Comparison of ENCODE assay signal across 8 cellular contexts in the genomic region with DNA sequence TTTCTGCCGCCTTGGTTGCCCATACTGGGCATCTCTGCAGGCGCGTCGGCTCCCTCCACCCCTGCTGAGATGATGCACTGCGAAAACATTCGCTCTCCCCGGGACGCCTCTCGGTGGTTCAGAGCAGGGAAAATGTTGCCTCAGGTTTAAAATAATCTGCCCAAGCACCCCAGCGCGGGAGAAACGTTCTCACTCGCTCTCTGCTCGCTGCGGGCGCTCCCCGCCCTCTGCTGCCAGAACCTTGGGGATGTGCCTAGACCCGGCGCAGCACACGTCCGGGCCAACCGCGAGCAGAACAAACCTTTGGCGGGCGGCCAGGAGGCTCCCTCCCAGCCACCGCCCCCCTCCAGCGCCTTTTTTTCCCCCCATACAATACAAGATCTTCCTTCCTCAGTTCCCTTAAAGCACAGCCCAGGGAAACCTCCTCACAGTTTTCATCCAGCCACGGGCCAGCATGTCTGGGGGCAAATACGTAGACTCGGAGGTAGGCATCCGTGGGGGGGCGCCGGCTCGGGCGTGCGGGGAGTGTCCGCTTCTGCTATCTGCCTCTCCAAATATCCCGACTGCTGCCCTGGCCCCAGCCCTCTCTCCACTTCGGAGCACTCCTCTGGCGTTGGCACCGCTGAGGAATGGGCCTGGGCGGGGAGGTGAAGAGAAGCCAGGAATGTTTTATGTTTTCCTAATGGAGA. TPM values are rescaled to one million over a fixed set of nuclear protein-coding genes. Genes with fewer than 3 reads are reported as not detected.
DNase-seq lines count a peak whose midpoint lies in the region; ATAC-seq, FAIRE-seq and TF ChIP-seq lines count a peak whose summit lies in the region.

A gene with protein sequence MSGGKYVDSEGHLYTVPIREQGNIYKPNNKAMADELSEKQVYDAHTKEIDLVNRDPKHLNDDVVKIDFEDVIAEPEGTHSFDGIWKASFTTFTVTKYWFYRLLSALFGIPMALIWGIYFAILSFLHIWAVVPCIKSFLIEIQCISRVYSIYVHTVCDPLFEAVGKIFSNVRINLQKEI (plus strand): TSS at position 428 of the 689 bp plus-strand sequence. CDS start 27 bp downstream, at position 455.

- DNase-seq in GM04503 (ENCODE audit: low read depth) (peak; percentile 88), HUDEP-2 (lab: John Stamatoyannopoulos, UW; ENCODE audit: unreplicated experiment in 76 of 76) (peak in 55 of 76 experiments; percentile 3 to 67 (median 31)), dorsolateral prefrontal cortex (peak in 8 of 10 donors; percentile 29 to 71 (median 38)), left kidney (ENCODE audit: low read depth, low spot score) (peak; percentile 68), GM12891 (ENCODE audit: insufficient read length, low spot score) (no peak)
- DNase-seq in stimulated activated CD4-positive, alpha-beta T cell treated with anti-CD3 and anti-CD28 coated beads, Interleukin-15, amount 100 ng/mL, for 24 hours = peak; percentile 54

- peak within 1 kb of the TSS in 44 of 59 donors; percentile 2 to 86 (median 66) for H3K27ac ChIP-seq in dorsolateral prefrontal cortex

- H3K27me3 ChIP-seq in dorsolateral prefrontal cortex = peaks cover 0 to 43% (median 10%) of the 10 kb centered on the region in 45 donors

- H3K4me3 ChIP-seq in dorsolateral prefrontal cortex = peak within 1 kb of the TSS; percentile 48 to 80 (median 67)

- peak; percentile 5 to 17 for ATAC-seq in activated CD4-positive, CD25-positive, alpha-beta regulatory T cell treated with anti-CD3 and anti-CD28 coated beads, Interleukin-2, amount 50 U/mL, for 24 hours
- no peak for ATAC-seq in GM21619 (IDR thresholded peaks at IDR 0.05; ENCODE audit: unreplicated experiment)

- peak in 18 of 56 donors; percentile 4 to 47 (median 15) for TF ChIP-seq CTCF in dorsolateral prefrontal cortex (IDR thresholded peaks at IDR 0.05 in 54 of 56, conservative IDR thresholded peaks at IDR 0.05 in 2 of 56; ENCODE audit: low read depth in 1 of 56, partially characterized antibody in 56 of 56)

- no peak for FAIRE-seq in GM12891 (lab: Jason Lieb, UNC)

- intact Hi-C loops in dorsolateral prefrontal cortex (cut with DNase I) = loop anchor here (5.0 to 10.0 kb wide), 2 partner anchors 260 to 262 kb away; no protein-coding TSS in a partner anchor

- TF ChIP-seq POLR2A in GM12891 (IDR thresholded peaks at IDR 0.05; ENCODE audit: low read depth, low read length) = no peak

TF ChIP-seq in GM12891, 5 proteins besides CTCF, POLR2A, EP300 and RAD21:
- no peak for TF ChIP-seq PAX5 (IDR thresholded peaks at IDR 0.05; ENCODE audit: insufficient read depth, low read length, severe bottlenecking)
- no peak for TF ChIP-seq POLR2AphosphoS5 (IDR thresholded peaks at IDR 0.05; ENCODE audit: low read depth, low read length)
- TF ChIP-seq POU2F2 (IDR thresholded peaks at IDR 0.05; ENCODE audit: low read depth, low read length) = no peak
- TF ChIP-seq SPI1 (IDR thresholded peaks at IDR 0.05; ENCODE audit: low read depth, low read length) = no peak
- TF ChIP-seq TAF1 (IDR thresholded peaks at IDR 0.05; ENCODE audit: low read depth, low read length) = no peak

RNA-seq across cellular contexts. Expression of the gene that starts here (rescaled TPM):
- total RNA-seq in dorsolateral prefrontal cortex = 10 to 100 TPM in 73 of 120 experiments, 1 to 10 TPM in 47; 2.4 to 31.4 (median 11.7) TPM
- 0.51 TPM for polyA plus RNA-seq in GM12891 (2012; ENCODE audit: low read depth, missing spikeins)
